ENCODE assay signal across 23 cellular contexts in genomic region chr3:135093121-135093520, GRCh38.
"Had no signal": no experiment of that assay in that cellular context is flagged by ENCODE, and none has a peak within 500 bp of the region (broad histone marks: within the 10 kb centered on the region; RNA-seq: fewer than 3 reads in every experiment).

No MANE protein-coding gene starts in this region.

- H3K9me3 ChIP-seq: stomach, suprapubic skin, testis, thoracic aorta, tibial artery, tibial nerve, transverse colon, upper lobe of left lung, upper lobe of right lung, uterus, vagina had no signal

- H3K4me3 ChIP-seq: stomach, suprapubic skin, testis, thoracic aorta, tibial artery, tibial nerve, transverse colon, upper lobe of left lung, upper lobe of right lung, uterus, vagina had no signal

- H3K27ac ChIP-seq: stomach, suprapubic skin, testis, thoracic aorta, tibial artery, tibial nerve, transverse colon, upper lobe of left lung, upper lobe of right lung, uterus, vagina had no signal

- H3K4me1 ChIP-seq: stomach, suprapubic skin, tibial artery, tibial nerve, transverse colon, upper lobe of left lung, upper lobe of right lung, uterus, vagina had no signal

- H3K36me3 ChIP-seq: stomach, suprapubic skin, thoracic aorta, tibial artery, tibial nerve, transverse colon, upper lobe of left lung, upper lobe of right lung, uterus, vagina had no signal

- H3K27me3 ChIP-seq: stomach, suprapubic skin, testis, tibial artery, tibial nerve, transverse colon, upper lobe of left lung, upper lobe of right lung, uterus, vagina had no signal

- DNase-seq: stimulated activated CD4-positive, alpha-beta T cell treated with anti-CD3 and anti-CD28 coated beads, Interleukin-2, amount 100 ng/mL, for 48 hours; stimulated activated CD4-positive, alpha-beta T cell treated with anti-CD3 and anti-CD28 coated beads, Interleukin-4, amount 100 ng/mL, for 1 hour; stimulated activated CD4-positive, alpha-beta T cell treated with anti-CD3 and anti-CD28 coated beads, Interleukin-4, amount 100 ng/mL, for 24 hours; stimulated activated CD4-positive, alpha-beta T cell treated with anti-CD3 and anti-CD28 coated beads, Interleukin-4, amount 100 ng/mL, for 4 hours; stimulated activated CD8-positive, alpha-beta memory T cell treated with anti-CD3 and anti-CD28 coated beads, Interleukin-4, amount 100 ng/mL, for 48 hours; stimulated activated naive B cell treated with anti-CD40 and anti-IgM and Interleukin-4, amounts not matched to agents 10 μg/mL and 1 μg/mL and 100 μg/mL, for 72 hours; stimulated activated naive CD4-positive, alpha-beta T cell; stimulated activated naive CD4-positive, alpha-beta T cell treated with Interleukin-2 at 50 U/mL for 16 hours; stimulated activated naive CD8-positive, alpha-beta T cell treated with anti-CD3 and anti-CD28 coated beads, Interleukin-15, amount 100 ng/mL, for 72 hours; stimulated activated naive CD8-positive, alpha-beta T cell treated with anti-CD3 and anti-CD28 coated beads, Interleukin-15, Interleukin-2, amounts not matched to agents 100 U/mL and 50 U/mL, for 24 hours; stomach; substantia nigra; testis; tibial artery; transverse colon; trophoblast cell; upper lobe of left lung; upper lobe of right lung; uterus had no signal
